Comparison of ENCODE assay signal across 26 cellular contexts in genomic region chrX:112081781-112082482, GRCh38. TPM values are rescaled to one million over a fixed set of nuclear protein-coding genes. Genes with fewer than 3 reads are reported as not detected.
A peak's percentile ranks its signal among the peaks of the same experiment; 100 is the strongest.
DNase-seq lines count a peak whose midpoint lies in the region; ATAC-seq and TF ChIP-seq lines count a peak whose summit lies in the region.
"Had no signal": no experiment of that assay in that cellular context is flagged by ENCODE, and none has a peak within 500 bp of the region (broad histone marks: within the 10 kb centered on the region; RNA-seq: fewer than 3 reads in every experiment).

No MANE protein-coding gene starts in this region.

- peaks cover 51% of the 10 kb centered on the region for H3K27me3 ChIP-seq in GM23338 (ENCODE audit: insufficient read depth)
- H3K27me3 ChIP-seq in OCI-LY3 (ENCODE audit: low read depth, low read length), result peaks cover 10% of the 10 kb centered on the region
- H3K27me3 ChIP-seq in neural progenitor cell, result peaks cover 84% of the 10 kb centered on the region
- H3K27me3 ChIP-seq: vagina had no signal

- H3K4me3 Mint-ChIP-seq in GM23338 (peak overlapping the region; percentile 77), neural progenitor cell (peak overlapping the region; percentile 89)
- H3K4me3 Mint-ChIP-seq: activated naive CD8-positive, alpha-beta T cell treated with anti-CD3 and anti-CD28 coated beads, Interleukin-2, amount 50 U/mL, for 24 hours; CD8-positive, alpha-beta memory T cell; effector memory CD8-positive, alpha-beta T cell had no signal

- no peaks in the 10 kb centered on the region for H4K20me1 ChIP-seq in GM23338 (replicated peaks; ENCODE audit: insufficient read depth)
- H4K20me1 ChIP-seq in OCI-LY3 (ENCODE audit: insufficient read depth, low read length), result no peaks in the 10 kb centered on the region
- no peaks in the 10 kb centered on the region for H4K20me1 ChIP-seq in neural progenitor cell (ENCODE audit: low read depth)

- H3K36me3 ChIP-seq in GM23338 (ENCODE audit: insufficient read depth), result no peaks in the 10 kb centered on the region
- no peaks in the 10 kb centered on the region for H3K36me3 ChIP-seq in OCI-LY3 (replicated peaks; ENCODE audit: low read depth, low read length)
- no peaks in the 10 kb centered on the region for H3K36me3 ChIP-seq in neural progenitor cell
- H3K36me3 ChIP-seq: heart left ventricle, SJCRH30, vagina had no signal

- peaks cover 7% of the 10 kb centered on the region; the same call in 1 of the 2 replicates for H3K4me1 ChIP-seq in GM23338 (ENCODE audit: insufficient read depth)
- peaks cover 41% of the 10 kb centered on the region for H3K4me1 ChIP-seq in OCI-LY3 (ENCODE audit: low read length)
- H3K4me1 ChIP-seq in neural progenitor cell, result peaks cover 18% of the 10 kb centered on the region
- H3K4me1 ChIP-seq: SJCRH30, vagina had no signal

- H3K9ac ChIP-seq in OCI-LY3 (ENCODE audit: low read length), result peak overlapping the region; percentile 97
- H3K9ac ChIP-seq in neural progenitor cell, result no peak overlapping the region
- H3K9ac ChIP-seq: KMS-11 had no signal

- H3K36me3 Mint-ChIP-seq in GM23338 (ENCODE audit: low read depth), result no peaks in the 10 kb centered on the region
- H3K36me3 Mint-ChIP-seq in neural progenitor cell, result no peaks in the 10 kb centered on the region
- H3K36me3 Mint-ChIP-seq: CD8-positive, alpha-beta memory T cell had no signal

- H3K79me2 ChIP-seq in GM23338 (replicated peaks; ENCODE audit: insufficient read depth) (no peaks in the 10 kb centered on the region), OCI-LY3 (ENCODE audit: low read length) (no peaks in the 10 kb centered on the region), neural progenitor cell (ENCODE audit: low read depth) (no peaks in the 10 kb centered on the region)

- no peaks in the 10 kb centered on the region for H3K9me3 Mint-ChIP-seq in GM23338
- peaks cover 2% of the 10 kb centered on the region for H3K9me3 Mint-ChIP-seq in neural progenitor cell
- H3K9me3 Mint-ChIP-seq: activated naive CD8-positive, alpha-beta T cell treated with anti-CD3 and anti-CD28 coated beads, Interleukin-2, amount 50 U/mL, for 24 hours; effector memory CD8-positive, alpha-beta T cell had no signal

- H3F3A ChIP-seq in GM23338 (replicated peaks; ENCODE audit: low read depth) (no peaks in the 10 kb centered on the region), neural progenitor cell (ENCODE audit: low read depth) (peaks cover 6% of the 10 kb centered on the region)

- H3K9me3 ChIP-seq in OCI-LY3 (ENCODE audit: insufficient read depth, low read length) (no peaks in the 10 kb centered on the region), neural progenitor cell (ENCODE audit: low read depth) (no peaks in the 10 kb centered on the region)
- H3K9me3 ChIP-seq: heart left ventricle, mucosa of descending colon, SJCRH30, vagina had no signal

- H3K27ac ChIP-seq in GM23338 (ENCODE audit: low read depth), result no peak overlapping the region
- no peak overlapping the region for H3K27ac ChIP-seq in OCI-LY3 (ENCODE audit: low read length)
- H3K27ac ChIP-seq in neural progenitor cell, result no peak overlapping the region
- H3K27ac ChIP-seq: heart left ventricle, KMS-11, PC-9, SJCRH30, skin epidermis, vagina had no signal

- H3K4me2 ChIP-seq in GM23338 (peak overlapping the region; percentile 88), OCI-LY3 (ENCODE audit: low read length) (peak overlapping the region; percentile 92), neural progenitor cell (peak overlapping the region; percentile 90)
- H3K4me2 ChIP-seq: KMS-11, PC-9 had no signal

- ATAC-seq in GM23338 (peak; percentile 78), HG03139 (IDR thresholded peaks at IDR 0.05; ENCODE audit: unreplicated experiment) (no peak), HG02884 (IDR thresholded peaks at IDR 0.05; ENCODE audit: unreplicated experiment) (no peak)
- ATAC-seq: activated CD4-positive, CD25-positive, alpha-beta regulatory T cell treated with anti-CD3 and anti-CD28 coated beads, Interleukin-2, amount 50 U/mL, for 24 hours; activated naive CD8-positive, alpha-beta T cell treated with anti-CD3 and anti-CD28 coated beads, Interleukin-2, amount 50 U/mL, for 24 hours; effector memory CD8-positive, alpha-beta T cell; heart left ventricle; left colon; mucosa of descending colon had no signal

- TF ChIP-seq CTCF in GM23338 (conservative IDR thresholded peaks at IDR 0.05; ENCODE audit: low read depth in 2 of 2), result no peak
- no peak for TF ChIP-seq CTCF in OCI-LY3 (IDR thresholded peaks at IDR 0.05; ENCODE audit: low read depth, low read length)
- no peak for TF ChIP-seq CTCF in neural progenitor cell (IDR thresholded peaks at IDR 0.05)

- H3K4me3 ChIP-seq in GM23338 (peak overlapping the region; percentile 64), OCI-LY3 (ENCODE audit: low read length) (peak overlapping the region; percentile 99), iPS-11a (ENCODE audit: low read depth, low read length) (peak overlapping the region; percentile 18), neural progenitor cell (peak overlapping the region; percentile 71)
- H3K4me3 ChIP-seq: mucosa of descending colon, PC-9, SJCRH30, skin epidermis had no signal

- H3K4me1 Mint-ChIP-seq in GM23338, result peaks cover 13% of the 10 kb centered on the region; the same call in 2 of the 3 replicates
- H3K4me1 Mint-ChIP-seq in neural progenitor cell, result peaks cover 20% of the 10 kb centered on the region
- H3K4me1 Mint-ChIP-seq: activated naive CD8-positive, alpha-beta T cell treated with anti-CD3 and anti-CD28 coated beads, Interleukin-2, amount 50 U/mL, for 24 hours; CD8-positive, alpha-beta memory T cell had no signal

- H3K9me2 ChIP-seq in GM23338 (ENCODE audit: insufficient read depth), result no peaks in the 10 kb centered on the region

- peak overlapping the region; percentile 72 for H2AFZ ChIP-seq in GM23338
- H2AFZ ChIP-seq in OCI-LY3 (ENCODE audit: low read depth, low read length), result peak overlapping the region; percentile 71
- peak overlapping the region; percentile 97 for H2AFZ ChIP-seq in neural progenitor cell (replicated peaks)
- H2AFZ ChIP-seq: PC-9 had no signal

- H3K27me3 Mint-ChIP-seq in GM23338 (ENCODE audit: insufficient read depth, low read depth, poor library complexity), result peaks cover 27% of the 10 kb centered on the region
- H3K27me3 Mint-ChIP-seq in neural progenitor cell (ENCODE audit: insufficient read depth, low read depth), result peaks cover 33% of the 10 kb centered on the region

- DNase-seq in GM23338 (ENCODE audit: low spot score), result peak; percentile 60
- DNase-seq in neural progenitor cell (ENCODE audit: low spot score), result peak; percentile 67
- DNase-seq in effector CD8-positive, alpha-beta T cell (lab: John Stamatoyannopoulos, UW), result no peak
- no peak for DNase-seq in 8988T
- DNase-seq: activated CD8-positive, alpha-beta memory T cell treated with anti-CD3 and anti-CD28 coated beads for 24 hours; activated naive CD8-positive, alpha-beta T cell treated with anti-CD3 and anti-CD28 coated beads, Interleukin-2, amount 50 U/mL, for 24 hours; CD8-positive, alpha-beta memory T cell; effector memory CD8-positive, alpha-beta T cell; heart left ventricle; left colon; mucosa of descending colon; NCI-H2107; NCI-H748 treated with DMSO at 0.1 percent for 48 hours; PC-9; SJCRH30; stimulated activated CD4-positive, alpha-beta T cell treated with anti-CD3 and anti-CD28 coated beads, Interleukin-4, amount 100 ng/mL, for 24 hours had no signal

- H3K27ac Mint-ChIP-seq in GM23338 (no peak overlapping the region), neural progenitor cell (no peak overlapping the region)
- H3K27ac Mint-ChIP-seq: activated naive CD8-positive, alpha-beta T cell treated with anti-CD3 and anti-CD28 coated beads, Interleukin-2, amount 50 U/mL, for 24 hours; CD8-positive, alpha-beta memory T cell; effector memory CD8-positive, alpha-beta T cell had no signal

TF ChIP-seq in GM23338, 12 proteins besides CTCF, POLR2A, EP300 and RAD21 (continues in another document):
- TF ChIP-seq NANOG (IDR thresholded peaks at IDR 0.05; ENCODE audit: borderline replicate concordance), result no peak
- TF ChIP-seq JUNB (IDR thresholded peaks at IDR 0.05; ENCODE audit: unreplicated experiment), result no peak
- TF ChIP-seq ZNF114 (CRISPR knock-in tag; IDR thresholded peaks at IDR 0.05), result no peak
- no peak for TF ChIP-seq ETS1 (IDR thresholded peaks at IDR 0.05)

RNA-seq across cellular contexts. Expression of gene TRPC5, which starts 0.6 kb away (rescaled TPM):
- total RNA-seq in GM23338 (2014; rRNA removed; shearing (Covaris generic)), result 0.38 and 0.97 TPM in 2 replicates
- polyA plus RNA-seq in GM23338 (2016; fragmentation: Nextera tagmentation; extraction: Ambion mirVana), result 0.16 and 0.26 TPM in 2 replicates
- total RNA-seq in neural progenitor cell (ENCODE audit: low replicate concordance), result 0.06 and 0.09 TPM in 2 replicates
- total RNA-seq: CD8-positive, alpha-beta memory T cell; heart left ventricle; left colon; mucosa of descending colon; omental fat pad; PC-9; SJCRH30; vagina had no signal
- polyA plus RNA-seq: CD8-positive, alpha-beta memory T cell; fibroblast of lung; heart left ventricle had no signal

RNA-seq across cellular contexts. Expression of gene RTL4, which starts 0.9 kb away (rescaled TPM):
- 0.08 and 0.10 TPM in 2 replicates for total RNA-seq in GM23338 (2014; rRNA removed; shearing (Covaris generic))
- not detected in 2 replicates for polyA plus RNA-seq in GM23338 (2016; fragmentation: Nextera tagmentation; extraction: Ambion mirVana)
- total RNA-seq in neural progenitor cell (ENCODE audit: low replicate concordance), result 0.06 and 0.09 TPM in 2 replicates
- total RNA-seq: CD8-positive, alpha-beta memory T cell; fibroblast of lung; heart left ventricle; left colon; mucosa of descending colon; omental fat pad; PC-9; SJCRH30; vagina had no signal
- polyA plus RNA-seq: CD8-positive, alpha-beta memory T cell; fibroblast of lung; heart left ventricle had no signal

Comparison
In these comparisons a context has a peak if more than half of its experiments do, and no peak if none do; other contexts are left out.
1. DNase-seq: peak in GM23338 (single experiment) and neural progenitor cell (single experiment); none in effector CD8-positive, alpha-beta T cell (single experiment) and 8988T (single experiment).
2. H3K4me3 ChIP-seq: peak in every context shown above with its lines; median percentile 99 in OCI-LY3; 71 in neural progenitor cell; 64 in GM23338; 18 in iPS-11a.
3. Peak in every context shown above with its lines, with median percentiles within 50 percentile points of each other: H2AFZ ChIP-seq and H3K4me2 ChIP-seq.